Comparison of ENCODE assay signal across 13 cellular contexts in genomic region chr14:68140801-68141200, GRCh38.
DNase-seq lines count a peak whose midpoint lies in the region; ATAC-seq, FAIRE-seq and TF ChIP-seq lines count a peak whose summit lies in the region.
"Had no signal": no experiment of that assay in that cellular context is flagged by ENCODE, and none has a peak within 500 bp of the region (broad histone marks: within the 10 kb centered on the region; RNA-seq: fewer than 3 reads in every experiment).

No MANE protein-coding gene starts in this region.

- no peaks in the 10 kb centered on the region for H3K9me3 ChIP-seq in heart right ventricle
- no peaks in the 10 kb centered on the region for H3K9me3 ChIP-seq in right cardiac atrium (ENCODE audit: control insufficient read depth, low read length)
- no peaks in the 10 kb centered on the region for H3K9me3 ChIP-seq in neural progenitor cell (ENCODE audit: low read depth)

- no peaks in the 10 kb centered on the region for H3K79me2 ChIP-seq in neural progenitor cell (ENCODE audit: low read depth)

- H4K20me1 ChIP-seq in neural progenitor cell (ENCODE audit: low read depth): no peaks in the 10 kb centered on the region

- H3K27ac ChIP-seq in heart right ventricle: peak overlapping the region in 9 of 10 donors; percentile 6 to 78 (median 53)
- no peak overlapping the region for H3K27ac ChIP-seq in right cardiac atrium (ENCODE audit: low read length)
- peak overlapping the region; percentile 3 for H3K27ac ChIP-seq in neural progenitor cell
- peak overlapping the region; percentile 60 for H3K27ac ChIP-seq in urinary bladder (ENCODE audit: low read depth)
- no peak overlapping the region for H3K27ac ChIP-seq in RWPE1

- TF ChIP-seq CTCF in heart right ventricle (IDR thresholded peaks at IDR 0.05): no peak
- TF ChIP-seq CTCF in neural progenitor cell (IDR thresholded peaks at IDR 0.05): no peak
- TF ChIP-seq CTCF in RWPE1 (conservative IDR thresholded peaks at IDR 0.05; ENCODE audit: low read depth): no peak

- ATAC-seq in heart right ventricle (no peak), right cardiac atrium (no peak)
- no peak for ATAC-seq in effector memory CD8-positive, alpha-beta T cell (replicated peaks)
- ATAC-seq: activated CD4-positive, CD25-positive, alpha-beta regulatory T cell treated with anti-CD3 and anti-CD28 coated beads, Interleukin-2, amount 50 U/mL, for 24 hours; activated T-helper 17 cell treated with anti-CD3 and anti-CD28 coated beads, Interleukin-2, amount 50 U/mL, for 72 hours; Right ventricle myocardium inferior had no signal

- H3K36me3 Mint-ChIP-seq in neural progenitor cell: no peaks in the 10 kb centered on the region
- no peaks in the 10 kb centered on the region for H3K36me3 Mint-ChIP-seq in effector memory CD8-positive, alpha-beta T cell (ENCODE audit: insufficient read depth)

- CTCF ChIA-PET in RWPE1 (lab: Yijun Ruan, JAX): interaction anchor here (0.6 to 0.7 kb wide), 2 partner anchors 17 to 161 kb away, joined by 3 to 4 read pairs; no protein-coding TSS in a partner anchor

- H3F3A ChIP-seq in neural progenitor cell (ENCODE audit: low read depth): peaks cover 33% of the 10 kb centered on the region

- H3K4me3 ChIP-seq in heart right ventricle (no peak overlapping the region), right cardiac atrium (ENCODE audit: low read length) (no peak overlapping the region), neural progenitor cell (no peak overlapping the region), urinary bladder (ENCODE audit: low read depth, low read length) (no peak overlapping the region)

- intact Hi-C loops in heart right ventricle (cut with DNase I): loop anchor here in 5 of 10 donors (5.0 to 10.0 kb wide), 5 partner anchors 102 to 674 kb away; no protein-coding TSS in a partner anchor
- intact Hi-C loops in right cardiac atrium (cut with DNase I): loop anchor here in 1 of 4 donors (10.0 kb wide), 1 partner anchor 54 kb away; no protein-coding TSS in a partner anchor

- peaks cover 68% of the 10 kb centered on the region for H3K4me1 Mint-ChIP-seq in neural progenitor cell
- H3K4me1 Mint-ChIP-seq in effector memory CD8-positive, alpha-beta T cell (ENCODE audit: low read depth in 2 of 2): peaks cover 0 to 6% of the 10 kb centered on the region in 2 donors

- H3K36me3 ChIP-seq in heart right ventricle (no peaks in the 10 kb centered on the region), neural progenitor cell (no peaks in the 10 kb centered on the region), urinary bladder (ENCODE audit: insufficient read depth) (no peaks in the 10 kb centered on the region)

- H2AFZ ChIP-seq in neural progenitor cell (replicated peaks): no peak overlapping the region

- WGBS in heart right ventricle, 2 donors: 80 to 89% methylated on average over 3 of the region's 3 CpGs
- WGBS in right cardiac atrium: 70% methylated on average over 3 of the region's 3 CpGs
- WGBS in urinary bladder: 50% methylated on average over 3 of the region's 3 CpGs

- no peaks in the 10 kb centered on the region for H3K27me3 Mint-ChIP-seq in neural progenitor cell (ENCODE audit: insufficient read depth, low read depth)
- no peaks in the 10 kb centered on the region for H3K27me3 Mint-ChIP-seq in effector memory CD8-positive, alpha-beta T cell
- H3K27me3 Mint-ChIP-seq: activated T-helper 17 cell treated with anti-CD3 and anti-CD28 coated beads, Interleukin-2, amount 50 U/mL, for 72 hours had no signal

- peak overlapping the region; percentile 99 for H3K27ac Mint-ChIP-seq in neural progenitor cell
- no peak overlapping the region for H3K27ac Mint-ChIP-seq in effector memory CD8-positive, alpha-beta T cell
- H3K27ac Mint-ChIP-seq: activated T-helper 17 cell treated with anti-CD3 and anti-CD28 coated beads, Interleukin-2, amount 50 U/mL, for 72 hours had no signal

- H3K9me3 Mint-ChIP-seq in neural progenitor cell: no peaks in the 10 kb centered on the region
- peaks cover 0 to 3% of the 10 kb centered on the region in 2 donors for H3K9me3 Mint-ChIP-seq in effector memory CD8-positive, alpha-beta T cell

- H3K4me3 Mint-ChIP-seq in neural progenitor cell: no peak overlapping the region
- no peak overlapping the region for H3K4me3 Mint-ChIP-seq in effector memory CD8-positive, alpha-beta T cell
- H3K4me3 Mint-ChIP-seq: activated T-helper 17 cell treated with anti-CD3 and anti-CD28 coated beads, Interleukin-2, amount 50 U/mL, for 72 hours had no signal

- H3K4me1 ChIP-seq in heart right ventricle (peaks cover 15 to 80% (median 45%) of the 10 kb centered on the region in 9 donors), right cardiac atrium (ENCODE audit: control insufficient read depth, insufficient read depth, low read length) (peaks cover 10% of the 10 kb centered on the region), neural progenitor cell (peaks cover 45% of the 10 kb centered on the region), urinary bladder (ENCODE audit: insufficient read depth) (peaks cover 3% of the 10 kb centered on the region)

- peak; percentile 51 for FAIRE-seq in endometrium (lab: Jason Lieb, UNC)

- H3K4me2 ChIP-seq in neural progenitor cell: peak overlapping the region; percentile 23

- POLR2A ChIA-PET in RWPE1 (lab: Yijun Ruan, JAX; ENCODE audit: low non-redundant PET): no interaction called here

- H3K9ac ChIP-seq in neural progenitor cell: no peak overlapping the region

- DNase-seq in heart right ventricle: no peak
- no peak for DNase-seq in right cardiac atrium
- DNase-seq in neural progenitor cell (ENCODE audit: low spot score): no peak
- DNase-seq in RWPE1 (ENCODE audit: low spot score): no peak
- no peak for DNase-seq in effector memory CD8-positive, alpha-beta T cell
- DNase-seq in COLO668 (lab: John Stamatoyannopoulos, UW; ENCODE audit: unreplicated experiment): no peak
- DNase-seq: cerebellar nuclear complex, KG1 had no signal

- H3K27me3 ChIP-seq in heart right ventricle (no peaks in the 10 kb centered on the region), right cardiac atrium (ENCODE audit: control insufficient read depth, insufficient read depth) (no peaks in the 10 kb centered on the region), neural progenitor cell (no peaks in the 10 kb centered on the region)

Comparison
In these comparisons a context has a peak if more than half of its experiments do, and no peak if none do; other contexts are left out.
1. H3K27ac ChIP-seq: peak in heart right ventricle (9 of 10), neural progenitor cell (single experiment) and urinary bladder (single experiment); none in right cardiac atrium (single experiment) and RWPE1 (single experiment).